21 cellular contexts compared by ENCODE assay signal in genomic region chr10:114571316-114571999, GRCh38.
DNase-seq lines count a peak whose midpoint lies in the region; ATAC-seq, FAIRE-seq and TF ChIP-seq lines count a peak whose summit lies in the region.
"Had no signal": no experiment of that assay in that cellular context is flagged by ENCODE, and none has a peak within 500 bp of the region (broad histone marks: within the 10 kb centered on the region; RNA-seq: fewer than 3 reads in every experiment).

No MANE protein-coding gene starts in this region.

- H3K27me3 Mint-ChIP-seq in nephron (ENCODE audit: low read depth), result peaks cover 3% of the 10 kb centered on the region
- H3K27me3 Mint-ChIP-seq: activated CD4-positive, alpha-beta memory T cell treated with anti-CD3 and anti-CD28 coated beads, Interleukin-2, amount 10 ng/mL, durations not matched to agents 7 days and 5 days; activated naive CD4-positive, alpha-beta T cell treated with anti-CD3 and anti-CD28 coated beads, Interleukin-2, amount 10 ng/mL, durations not matched to agents 7 days and 5 days; activated T-cell treated with anti-CD3 and anti-CD28 coated beads, Interleukin-2, amount 50 U/mL, for 24 hours; brain had no signal

- in situ Hi-C loops in Caki2 (cut with HindIII; ENCODE audit: low pct_unique_long_range_greater_than_20kb, low sequenced_read_pairs), result no loop called here

- H3K9me3 Mint-ChIP-seq in nephron, result no peaks in the 10 kb centered on the region
- no peaks in the 10 kb centered on the region for H3K9me3 Mint-ChIP-seq in activated naive CD4-positive, alpha-beta T cell treated with anti-CD3 and anti-CD28 coated beads, Interleukin-2, amount 50 U/mL, for 72 hours
- H3K9me3 Mint-ChIP-seq: activated CD4-positive, alpha-beta memory T cell treated with anti-CD3 and anti-CD28 coated beads, Interleukin-2, amount 10 ng/mL, durations not matched to agents 7 days and 5 days; activated naive CD4-positive, alpha-beta T cell treated with anti-CD3 and anti-CD28 coated beads, Interleukin-2, amount 10 ng/mL, durations not matched to agents 7 days and 5 days; activated T-cell treated with anti-CD3 and anti-CD28 coated beads, Interleukin-2, amount 50 U/mL, for 24 hours; brain; HFFc6; immature natural killer cell had no signal

- H3K4me3 ChIP-seq in epithelial cell of esophagus (ENCODE audit: low read length), result no peak overlapping the region
- H3K4me3 ChIP-seq: dorsolateral prefrontal cortex, Peyer's patch had no signal

- H3K27ac Mint-ChIP-seq in nephron, result peak overlapping the region in 2 of 3 experiments; percentile 37 to 47
- H3K27ac Mint-ChIP-seq in activated naive CD4-positive, alpha-beta T cell treated with anti-CD3 and anti-CD28 coated beads, Interleukin-2, amount 50 U/mL, for 72 hours, result no peak overlapping the region
- H3K27ac Mint-ChIP-seq: activated CD4-positive, alpha-beta memory T cell treated with anti-CD3 and anti-CD28 coated beads, Interleukin-2, amount 10 ng/mL, durations not matched to agents 7 days and 5 days; activated naive CD4-positive, alpha-beta T cell treated with anti-CD3 and anti-CD28 coated beads, Interleukin-2, amount 10 ng/mL, durations not matched to agents 7 days and 5 days; activated T-cell treated with anti-CD3 and anti-CD28 coated beads, Interleukin-2, amount 50 U/mL, for 24 hours; HFFc6; immature natural killer cell had no signal

- FAIRE-seq in RCC 7860 (lab: Jason Lieb, UNC), result no peak

- H3K36me3 Mint-ChIP-seq in nephron (ENCODE audit: low read depth), result peaks cover 7% of the 10 kb centered on the region
- no peaks in the 10 kb centered on the region for H3K36me3 Mint-ChIP-seq in activated naive CD4-positive, alpha-beta T cell treated with anti-CD3 and anti-CD28 coated beads, Interleukin-2, amount 50 U/mL, for 72 hours
- H3K36me3 Mint-ChIP-seq: activated naive CD4-positive, alpha-beta T cell treated with anti-CD3 and anti-CD28 coated beads, Interleukin-2, amount 10 ng/mL, durations not matched to agents 7 days and 5 days; brain; immature natural killer cell had no signal

- no peak for ATAC-seq in activated naive CD4-positive, alpha-beta T cell treated with anti-CD3 and anti-CD28 coated beads, Interleukin-2, amount 50 U/mL, for 72 hours
- ATAC-seq: esophagus mucosa had no signal

- DNase-seq in Caki2 (ENCODE audit: low read depth) (peak; percentile 26), NCI-H446 treated with DMSO at 0.1 percent for 48 hours (lab: John Stamatoyannopoulos, UW) (peak; percentile 30), epithelial cell of esophagus (ENCODE audit: low read depth) (peak; percentile 21), RCC 7860 (ENCODE audit: low spot score) (no peak), NCI-H2081 treated with DMSO at 0.1 percent for 48 hours (lab: John Stamatoyannopoulos, UW) (no peak), dedifferentiated amniotic fluid mesenchymal stem cell (ENCODE audit: extremely low spot score) (no peak)
- no peak for DNase-seq in activated naive CD4-positive, alpha-beta T cell treated with anti-CD3 and anti-CD28 coated beads, Interleukin-2, amount 50 U/mL, for 72 hours (ENCODE audit: low spot score in 2 of 2)
- DNase-seq: activated CD4-positive, alpha-beta memory T cell treated with anti-CD3 and anti-CD28 coated beads, Interleukin-2, amount 10 ng/mL, durations not matched to agents 7 days and 5 days; activated naive CD4-positive, alpha-beta T cell treated with anti-CD3 and anti-CD28 coated beads, Interleukin-2, amount 10 ng/mL, durations not matched to agents 7 days and 5 days; activated T-cell treated with anti-CD3 and anti-CD28 coated beads, Interleukin-2, amount 50 U/mL, for 24 hours; glutamatergic neuron; HFFc6; immature natural killer cell; NCI-H187; NCI-H748 treated with DMSO at 0.1 percent for 48 hours; Peyer's patch; stimulated activated CD4-positive, alpha-beta T cell treated with anti-CD3 and anti-CD28 coated beads, Interleukin-2, amount 100 ng/mL, for 48 hours had no signal

- TF ChIP-seq CTCF in epithelial cell of esophagus (IDR thresholded peaks at IDR 0.05; ENCODE audit: insufficient read depth, low read depth, low read length, missing control alignments), result no peak
- TF ChIP-seq CTCF in nephron (IDR thresholded peaks at IDR 0.05; ENCODE audit: unreplicated experiment in 3 of 3), result no peak

- no peaks in the 10 kb centered on the region for H3K4me1 Mint-ChIP-seq in nephron
- H3K4me1 Mint-ChIP-seq: activated CD4-positive, alpha-beta memory T cell treated with anti-CD3 and anti-CD28 coated beads, Interleukin-2, amount 10 ng/mL, durations not matched to agents 7 days and 5 days; activated naive CD4-positive, alpha-beta T cell treated with anti-CD3 and anti-CD28 coated beads, Interleukin-2, amount 10 ng/mL, durations not matched to agents 7 days and 5 days; brain; immature natural killer cell had no signal

- H3K4me3 Mint-ChIP-seq in nephron, result no peak overlapping the region
- H3K4me3 Mint-ChIP-seq: activated CD4-positive, alpha-beta memory T cell treated with anti-CD3 and anti-CD28 coated beads, Interleukin-2, amount 10 ng/mL, durations not matched to agents 7 days and 5 days; activated naive CD4-positive, alpha-beta T cell treated with anti-CD3 and anti-CD28 coated beads, Interleukin-2, amount 10 ng/mL, durations not matched to agents 7 days and 5 days; activated T-cell treated with anti-CD3 and anti-CD28 coated beads, Interleukin-2, amount 50 U/mL, for 24 hours; brain; HFFc6; immature natural killer cell had no signal

Comparison
In these comparisons a context has a peak if more than half of its experiments do, and no peak if none do; other contexts are left out.
1. DNase-seq: peak in Caki2 (single experiment), NCI-H446 treated with DMSO at 0.1 percent for 48 hours (single experiment) and epithelial cell of esophagus (single experiment); none in RCC 7860 (single experiment), activated naive CD4-positive, alpha-beta T cell treated with anti-CD3 and anti-CD28 coated beads, Interleukin-2, amount 50 U/mL, for 72 hours (0 of 2), NCI-H2081 treated with DMSO at 0.1 percent for 48 hours (single experiment) and dedifferentiated amniotic fluid mesenchymal stem cell (single experiment).
2. H3K27ac Mint-ChIP-seq: peak in nephron (2 of 3); none in activated naive CD4-positive, alpha-beta T cell treated with anti-CD3 and anti-CD28 coated beads, Interleukin-2, amount 50 U/mL, for 72 hours (0 of 2).